ENCODE assay signal across 8 cellular contexts in genomic region chr10:3625959-3626751, GRCh38.
DNase-seq lines count a peak whose midpoint lies in the region; ATAC-seq and TF ChIP-seq lines count a peak whose summit lies in the region.

No MANE protein-coding gene starts in this region.

- no peaks in the 10 kb centered on the region for H3K36me3 Mint-ChIP-seq in activated CD4-positive, alpha-beta memory T cell treated with anti-CD3 and anti-CD28 coated beads, Interleukin-2, amount 10 ng/mL, durations not matched to agents 7 days and 5 days (ENCODE audit: low read depth)

- no peak overlapping the region for H3K4me3 Mint-ChIP-seq in activated CD4-positive, alpha-beta memory T cell treated with anti-CD3 and anti-CD28 coated beads, Interleukin-2, amount 10 ng/mL, durations not matched to agents 7 days and 5 days

- WGBS in mammary epithelial cell (ENCODE audit: low coverage, missing lambda C conversion rate), result 83% methylated on average over 11 of the region's 11 CpGs

- intact Hi-C loops in mammary epithelial cell (cut with micrococcal nuclease), result no loop called here

- H3K27ac ChIP-seq in mammary epithelial cell (ENCODE audit: insufficient read depth, low read depth, low read length), result no peak overlapping the region

- H3K4me1 ChIP-seq in mammary epithelial cell (ENCODE audit: insufficient read depth, low read length), result no peaks in the 10 kb centered on the region

- no peaks in the 10 kb centered on the region for H3K27me3 ChIP-seq in mammary epithelial cell (ENCODE audit: insufficient read depth, low read length)

- H4K20me1 ChIP-seq in mammary epithelial cell (ENCODE audit: insufficient read depth, low read length), result no peaks in the 10 kb centered on the region

- peaks cover 27% of the 10 kb centered on the region for H3K4me1 Mint-ChIP-seq in activated CD4-positive, alpha-beta memory T cell treated with anti-CD3 and anti-CD28 coated beads, Interleukin-2, amount 10 ng/mL, durations not matched to agents 7 days and 5 days

- dilution Hi-C loops in mammary epithelial cell (cut with HindIII; ENCODE audit: low sequenced_read_pairs), result no loop called here

- no peak overlapping the region for H3K9ac ChIP-seq in mammary epithelial cell (ENCODE audit: insufficient read depth, low read length)

- in situ Hi-C loops in mammary epithelial cell (cut with MboI; ENCODE audit: low sequenced_read_pairs in 2 of 2), result no loop called here

- peaks cover 6% of the 10 kb centered on the region for H3K27me3 Mint-ChIP-seq in activated CD4-positive, alpha-beta memory T cell treated with anti-CD3 and anti-CD28 coated beads, Interleukin-2, amount 10 ng/mL, durations not matched to agents 7 days and 5 days

- no peak overlapping the region for H3K4me2 ChIP-seq in mammary epithelial cell (ENCODE audit: insufficient read depth, low read depth, low read length)

- H3K27ac Mint-ChIP-seq in activated CD4-positive, alpha-beta memory T cell treated with anti-CD3 and anti-CD28 coated beads, Interleukin-2, amount 10 ng/mL, durations not matched to agents 7 days and 5 days, result no peak overlapping the region

- CTCF ChIA-PET in mammary epithelial cell (lab: Charles Lee; ENCODE audit: low non-redundant PET), result no interaction called here
- CTCF ChIA-PET in activated CD4-positive, alpha-beta memory T cell treated with anti-CD3 and anti-CD28 coated beads, Interleukin-2, amount 10 ng/mL, durations not matched to agents 7 days and 5 days (lab: Charles Lee), result no interaction called here

- H3K79me2 ChIP-seq in mammary epithelial cell (ENCODE audit: insufficient read depth, low read length), result no peaks in the 10 kb centered on the region

- DNase-seq in AG20443 (ENCODE audit: low spot score) (peak; percentile 31), mammary epithelial cell (peak; percentile 62), D341Med (ENCODE audit: low spot score) (no peak), NCI-H146 treated with DMSO at 0.1 percent for 48 hours (lab: John Stamatoyannopoulos, UW; ENCODE audit: unreplicated experiment) (no peak)
- no peak for DNase-seq in activated effector memory CD4-positive, alpha-beta T cell treated with Interleukin-2 at 50 U/mL for 16 hours
- DNase-seq in activated CD4-positive, alpha-beta memory T cell treated with anti-CD3 and anti-CD28 coated beads, Interleukin-2, amount 10 ng/mL, durations not matched to agents 7 days and 5 days, result no peak

- no peak for TF ChIP-seq CTCF in mammary epithelial cell (conservative IDR thresholded peaks at IDR 0.05 in 1 of 2, IDR thresholded peaks at IDR 0.05 in 1 of 2; ENCODE audit: extremely low read depth in 1 of 2, insufficient read depth in 1 of 2, low read depth in 1 of 2, low read length in 2 of 2)

- POLR2A ChIA-PET in activated CD4-positive, alpha-beta memory T cell treated with anti-CD3 and anti-CD28 coated beads, Interleukin-2, amount 10 ng/mL, durations not matched to agents 7 days and 5 days (lab: Charles Lee), result no interaction called here

- H2AFZ ChIP-seq in mammary epithelial cell (ENCODE audit: low read depth, low read length), result no peak overlapping the region

- H3K9me3 Mint-ChIP-seq in activated CD4-positive, alpha-beta memory T cell treated with anti-CD3 and anti-CD28 coated beads, Interleukin-2, amount 10 ng/mL, durations not matched to agents 7 days and 5 days, result no peaks in the 10 kb centered on the region

- ATAC-seq in GM19463 (IDR thresholded peaks at IDR 0.05; ENCODE audit: unreplicated experiment) (peak; percentile 64), HG03135 (IDR thresholded peaks at IDR 0.05; ENCODE audit: unreplicated experiment) (peak; percentile 65)

- H3K4me3 ChIP-seq in mammary epithelial cell (replicated peaks in 1 of 3; ENCODE audit: insufficient read depth in 1 of 3, low read depth in 2 of 3, low read length in 3 of 3), result no peak overlapping the region

- BruUV-seq in mammary epithelial cell (replicated peaks; lab: Mats Ljungman, UMichigan), result no TSS peak

- H3K36me3 ChIP-seq in mammary epithelial cell (ENCODE audit: insufficient read depth, low read length), result no peaks in the 10 kb centered on the region

- no peaks in the 10 kb centered on the region for H3K9me3 ChIP-seq in mammary epithelial cell (replicated peaks; ENCODE audit: insufficient read depth, low read length)

Comparison
In these comparisons a context has a peak if more than half of its experiments do, and no peak if none do; other contexts are left out.
1. DNase-seq: peak in AG20443 (single experiment) and mammary epithelial cell (single experiment); none in D341Med (single experiment), activated effector memory CD4-positive, alpha-beta T cell treated with Interleukin-2 at 50 U/mL for 16 hours (single experiment), activated CD4-positive, alpha-beta memory T cell treated with anti-CD3 and anti-CD28 coated beads, Interleukin-2, amount 10 ng/mL, durations not matched to agents 7 days and 5 days (single experiment) and NCI-H146 treated with DMSO at 0.1 percent for 48 hours (single experiment).